In genomic region chr9:133906218-133906617, GRCh38 we compare ENCODE assay signal across 28 cellular contexts.
"Had no signal": no experiment of that assay in that cellular context is flagged by ENCODE, and none has a peak within 500 bp of the region (broad histone marks: within the 10 kb centered on the region; RNA-seq: fewer than 3 reads in every experiment).

No MANE protein-coding gene starts in this region.

- H3K36me3 Mint-ChIP-seq: stimulated activated effector memory CD8-positive, alpha-beta T cell treated with anti-CD3 and anti-CD28 coated beads, Interleukin-12 subunit alpha, Interleukin-12 subunit beta, amount 100 ng/mL, for 72 hours had no signal

- H3K27ac ChIP-seq: colonic mucosa, epithelial cell of prostate, gastrocnemius medialis, heart left ventricle, hepatocyte, left lung, ovary, psoas muscle, sigmoid colon, thoracic aorta, upper lobe of right lung, vagina had no signal

- H3K4me2 ChIP-seq: hepatocyte had no signal

- H3K27me3 Mint-ChIP-seq: dendritic cell treated with granulocyte-macrophage colony-stimulating factor and Interleukin-4, amounts not matched to agents 40 ng/mL and 50 ng/mL, for 4 days; stimulated activated naive CD8-positive, alpha-beta T cell treated with anti-CD3 and anti-CD28 coated beads, Interleukin-15, Interleukin-2, amounts not matched to agents 100 ng/mL and 50 ng/mL, for 24 hours had no signal

- H3K4me3 Mint-ChIP-seq: dendritic cell treated with granulocyte-macrophage colony-stimulating factor and Interleukin-4, amounts not matched to agents 40 ng/mL and 50 ng/mL, for 4 days; endodermal cell; nephron; stimulated activated effector memory CD8-positive, alpha-beta T cell treated with anti-CD3 and anti-CD28 coated beads, Interleukin-12 subunit alpha, Interleukin-12 subunit beta, amount 100 ng/mL, for 72 hours; stimulated activated naive CD8-positive, alpha-beta T cell treated with anti-CD3 and anti-CD28 coated beads, Interleukin-15, Interleukin-2, amounts not matched to agents 100 ng/mL and 50 ng/mL, for 24 hours had no signal

- ATAC-seq: esophagus mucosa, gastrocnemius medialis, heart left ventricle, left lung, psoas muscle, upper lobe of right lung had no signal

- DNase-seq: colonic mucosa; effector CD8-positive, alpha-beta T cell; endodermal cell; foreskin fibroblast; gastrocnemius medialis; heart left ventricle; kidney; left cardiac atrium; left lung; occipital lobe; ovary; posterior cingulate gyrus; psoas muscle; right cardiac atrium; sigmoid colon; stimulated activated CD4-positive, alpha-beta T cell treated with anti-CD3 and anti-CD28 coated beads, Interleukin-2, amount 100 ng/mL, for 24 hours; stimulated activated CD4-positive, alpha-beta T cell treated with anti-CD3 and anti-CD28 coated beads, Interleukin-4, amount 100 ng/mL, for 24 hours; upper lobe of right lung had no signal

- H3K27ac Mint-ChIP-seq: dendritic cell treated with granulocyte-macrophage colony-stimulating factor and Interleukin-4, amounts not matched to agents 40 ng/mL and 50 ng/mL, for 4 days; endodermal cell; nephron; stimulated activated effector memory CD8-positive, alpha-beta T cell treated with anti-CD3 and anti-CD28 coated beads, Interleukin-12 subunit alpha, Interleukin-12 subunit beta, amount 100 ng/mL, for 72 hours; stimulated activated naive CD8-positive, alpha-beta T cell treated with anti-CD3 and anti-CD28 coated beads, Interleukin-15, Interleukin-2, amounts not matched to agents 100 ng/mL and 50 ng/mL, for 24 hours had no signal

- H3K27me3 ChIP-seq: colonic mucosa, gastrocnemius medialis, heart left ventricle, hepatocyte, left lung, ovary, sigmoid colon, tibial nerve, upper lobe of right lung, vagina had no signal

- H3K4me1 ChIP-seq: colonic mucosa, gastrocnemius medialis, psoas muscle had no signal

- H3K9me3 Mint-ChIP-seq: dendritic cell treated with granulocyte-macrophage colony-stimulating factor and Interleukin-4, amounts not matched to agents 40 ng/mL and 50 ng/mL, for 4 days; endodermal cell; nephron; stimulated activated effector memory CD8-positive, alpha-beta T cell treated with anti-CD3 and anti-CD28 coated beads, Interleukin-12 subunit alpha, Interleukin-12 subunit beta, amount 100 ng/mL, for 72 hours; stimulated activated naive CD8-positive, alpha-beta T cell treated with anti-CD3 and anti-CD28 coated beads, Interleukin-15, Interleukin-2, amounts not matched to agents 100 ng/mL and 50 ng/mL, for 24 hours had no signal

- H3K4me3 ChIP-seq: colonic mucosa, gastrocnemius medialis, heart left ventricle, hepatocyte, left lung, ovary, psoas muscle, sigmoid colon, thoracic aorta, tibial nerve, upper lobe of right lung, vagina had no signal

- H2AFZ ChIP-seq: hepatocyte had no signal

- H3K9me3 ChIP-seq: colonic mucosa, gastrocnemius medialis, heart left ventricle, left lung, ovary, psoas muscle, sigmoid colon, thoracic aorta, tibial nerve, upper lobe of right lung, vagina had no signal

- H3K36me3 ChIP-seq: colonic mucosa, gastrocnemius medialis, heart left ventricle, left lung, ovary, sigmoid colon, thoracic aorta, tibial nerve, upper lobe of right lung, vagina had no signal

- H3K4me1 Mint-ChIP-seq: endodermal cell; stimulated activated effector memory CD8-positive, alpha-beta T cell treated with anti-CD3 and anti-CD28 coated beads, Interleukin-12 subunit alpha, Interleukin-12 subunit beta, amount 100 ng/mL, for 72 hours had no signal
